In the genomic region with DNA sequence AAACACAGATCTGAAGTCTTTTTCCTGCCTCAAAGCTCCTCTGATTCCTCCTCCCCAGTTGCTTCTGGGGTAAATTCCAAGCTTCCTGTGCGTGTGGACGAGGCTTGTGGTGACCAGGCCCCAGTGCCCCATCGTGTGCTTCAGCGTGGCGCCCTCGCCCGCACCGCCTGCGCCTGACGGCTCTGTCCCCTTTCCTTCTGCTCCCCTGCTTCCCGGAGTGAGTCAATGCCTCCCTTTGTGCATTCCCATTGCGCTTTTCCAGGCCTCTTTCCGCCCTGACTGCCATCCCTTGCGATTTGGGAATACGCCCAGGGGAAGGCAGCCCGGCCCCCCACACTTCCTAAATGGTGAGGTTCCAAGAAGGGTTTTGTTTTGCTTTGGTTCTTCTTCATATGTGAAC, we compare ENCODE assay signal across 26 cellular contexts.
"Had no signal": no experiment of that assay in that cellular context is flagged by ENCODE, and none has a peak within 500 bp of the region (broad histone marks: within the 10 kb centered on the region; RNA-seq: fewer than 3 reads in every experiment).

No MANE protein-coding gene starts in this region.

- H3K4me3 ChIP-seq: cardiac muscle cell, esophagus muscularis mucosa, gastroesophageal sphincter, heart right ventricle, psoas muscle, right atrium auricular region, spleen, upper lobe of left lung had no signal

- H3K4me1 ChIP-seq: esophagus muscularis mucosa, gastroesophageal sphincter, psoas muscle, right atrium auricular region had no signal

- H3K27ac Mint-ChIP-seq: activated CD4-positive, alpha-beta memory T cell treated with anti-CD3 and anti-CD28 coated beads for 36 hours; activated naive CD4-positive, alpha-beta T cell treated with anti-CD3 and anti-CD28 coated beads for 36 hours; activated naive CD8-positive, alpha-beta T cell treated with anti-CD3 and anti-CD28 coated beads, Interleukin-2, amount 10 ng/mL, durations not matched to agents 7 days and 5 days; dendritic cell treated with granulocyte-macrophage colony-stimulating factor and Interleukin-4, amounts not matched to agents 40 ng/mL and 50 ng/mL, for 4 days; memory B cell; nephron; T-helper 1 cell treated with Interleukin-12 subunit alpha and Interleukin-12 subunit beta and Interleukin-4 antibody, amounts not matched to agents 30 μg/mL and 1 μg/mL, for 36 hours had no signal

- H3K36me3 ChIP-seq: cardiac muscle cell, esophagus muscularis mucosa, gastroesophageal sphincter, heart right ventricle, right atrium auricular region had no signal

- H3K27me3 Mint-ChIP-seq: activated CD4-positive, alpha-beta memory T cell treated with anti-CD3 and anti-CD28 coated beads for 36 hours; activated naive CD8-positive, alpha-beta T cell treated with anti-CD3 and anti-CD28 coated beads, Interleukin-2, amount 10 ng/mL, durations not matched to agents 7 days and 5 days; dendritic cell treated with granulocyte-macrophage colony-stimulating factor and Interleukin-4, amounts not matched to agents 40 ng/mL and 50 ng/mL, for 4 days; memory B cell had no signal

- H3K9me3 ChIP-seq: esophagus muscularis mucosa, gastroesophageal sphincter, heart right ventricle, psoas muscle, right atrium auricular region, upper lobe of left lung had no signal

- H3K4me3 Mint-ChIP-seq: activated CD4-positive, alpha-beta memory T cell treated with anti-CD3 and anti-CD28 coated beads for 36 hours; activated naive CD4-positive, alpha-beta T cell treated with anti-CD3 and anti-CD28 coated beads for 36 hours; activated naive CD8-positive, alpha-beta T cell treated with anti-CD3 and anti-CD28 coated beads, Interleukin-2, amount 10 ng/mL, durations not matched to agents 7 days and 5 days; dendritic cell treated with granulocyte-macrophage colony-stimulating factor and Interleukin-4, amounts not matched to agents 40 ng/mL and 50 ng/mL, for 4 days; memory B cell; nephron; T-helper 1 cell treated with Interleukin-12 subunit alpha and Interleukin-12 subunit beta and Interleukin-4 antibody, amounts not matched to agents 30 μg/mL and 1 μg/mL, for 36 hours had no signal

- H3K27me3 ChIP-seq: cardiac muscle cell, esophagus muscularis mucosa, gastroesophageal sphincter, heart right ventricle, right atrium auricular region, spleen, upper lobe of left lung had no signal

- ATAC-seq: gastroesophageal sphincter, left cardiac atrium had no signal

- H3K9me3 Mint-ChIP-seq: activated CD4-positive, alpha-beta memory T cell treated with anti-CD3 and anti-CD28 coated beads for 36 hours; activated naive CD4-positive, alpha-beta T cell treated with anti-CD3 and anti-CD28 coated beads for 36 hours; T-helper 1 cell treated with Interleukin-12 subunit alpha and Interleukin-12 subunit beta and Interleukin-4 antibody, amounts not matched to agents 30 μg/mL and 1 μg/mL, for 36 hours had no signal

- DNase-seq: activated CD4-positive, alpha-beta memory T cell treated with anti-CD3 and anti-CD28 coated beads for 36 hours; activated CD4-positive, alpha-beta T cell treated with anti-CD3 and anti-CD28 coated beads for 48 hours; activated CD4-positive, CD25-positive, alpha-beta regulatory T cell; activated effector memory CD4-positive, alpha-beta T cell treated with Interleukin-2 at 50 U/mL for 16 hours; activated naive CD4-positive, alpha-beta T cell treated with anti-CD3 and anti-CD28 coated beads for 36 hours; activated naive CD8-positive, alpha-beta T cell treated with anti-CD3 and anti-CD28 coated beads, Interleukin-2, amount 10 ng/mL, durations not matched to agents 7 days and 5 days; activated T-cell treated with anti-CD3 and anti-CD28 coated beads, Interleukin-2, amount 50 U/mL, for 48 hours; amniotic stem cell; effector CD8-positive, alpha-beta T cell; heart right ventricle; islet precursor cell; left cardiac atrium; psoas muscle; spleen; stimulated activated CD4-positive, alpha-beta T cell treated with anti-CD3 and anti-CD28 coated beads, Interleukin-4, amount 100 ng/mL, for 1 hour; stimulated activated naive CD4-positive, alpha-beta T cell; T1000; upper lobe of left lung had no signal

- H3K27ac ChIP-seq: cardiac muscle cell, psoas muscle, right atrium auricular region, upper lobe of left lung had no signal
